ENCODE assay signal across 13 cellular contexts in the genomic region with DNA sequence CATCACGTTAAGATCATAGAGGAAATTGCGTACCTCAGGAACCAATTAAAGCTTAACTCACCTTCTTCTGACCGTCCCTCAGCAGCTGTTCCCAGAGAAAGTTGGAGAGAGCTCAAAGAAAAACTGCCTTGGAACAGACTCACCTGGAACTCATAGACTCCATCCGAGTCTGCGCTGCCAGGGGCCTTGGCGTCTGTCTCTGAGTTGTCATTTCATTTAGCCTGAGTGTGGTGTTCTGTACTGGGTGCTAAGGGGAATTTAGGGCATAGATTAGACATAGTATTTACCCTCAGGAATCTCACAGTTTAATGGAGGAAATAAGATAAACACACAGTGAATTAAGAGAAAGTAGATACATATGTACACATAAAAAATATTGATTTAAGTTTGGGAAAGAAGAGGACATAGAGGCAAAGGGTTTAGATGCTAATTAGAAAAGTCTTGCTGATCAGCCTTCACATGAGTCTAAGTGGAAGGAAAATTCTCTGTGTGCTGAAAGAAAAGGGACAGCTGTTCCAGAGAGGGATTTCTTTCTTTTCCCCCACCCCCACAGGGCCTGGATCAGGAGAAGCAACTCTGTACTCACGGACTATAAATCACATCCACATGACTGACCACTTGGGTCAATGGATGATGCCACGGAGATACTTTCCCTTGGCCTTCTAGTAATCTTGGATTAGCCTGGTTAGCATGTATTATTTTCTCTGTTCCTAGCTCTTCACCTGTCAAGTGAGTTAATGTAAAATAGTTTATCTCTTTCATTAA.
A peak's percentile ranks its signal among the peaks of the same experiment; 100 is the strongest.
DNase-seq lines count a peak whose midpoint lies in the region; ATAC-seq and TF ChIP-seq lines count a peak whose summit lies in the region.
"Had no signal": no experiment of that assay in that cellular context is flagged by ENCODE, and none has a peak within 500 bp of the region (broad histone marks: within the 10 kb centered on the region; RNA-seq: fewer than 3 reads in every experiment).

No MANE protein-coding gene starts in this region.

- no peak overlapping the region for H3K27ac ChIP-seq in neural progenitor cell

- H3K36me3 ChIP-seq in neural progenitor cell, result no peaks in the 10 kb centered on the region

- no peak overlapping the region for H3K9ac ChIP-seq in neural progenitor cell

- H4K20me1 ChIP-seq in neural progenitor cell (ENCODE audit: low read depth), result no peaks in the 10 kb centered on the region

- peaks cover 12% of the 10 kb centered on the region for H3F3A ChIP-seq in neural progenitor cell (ENCODE audit: low read depth)

- H3K9me3 Mint-ChIP-seq in neural progenitor cell, result peaks cover 16% of the 10 kb centered on the region
- peaks cover 5% of the 10 kb centered on the region for H3K9me3 Mint-ChIP-seq in type B pancreatic cell

- peak overlapping the region; percentile 25 for H3K4me2 ChIP-seq in neural progenitor cell

- ATAC-seq in HG03280 (IDR thresholded peaks at IDR 0.05; ENCODE audit: unreplicated experiment), result no peak
- ATAC-seq: activated CD8-positive, alpha-beta memory T cell treated with anti-CD3 and anti-CD28 coated beads, Interleukin-2, amount 10 ng/mL, durations not matched to agents 7 days and 5 days; left lobe of liver had no signal

- H3K4me1 ChIP-seq in neural progenitor cell, result peaks cover 29% of the 10 kb centered on the region

- no peaks in the 10 kb centered on the region for H3K27me3 ChIP-seq in neural progenitor cell

- no peaks in the 10 kb centered on the region for H3K79me2 ChIP-seq in neural progenitor cell (ENCODE audit: low read depth)

- peaks cover 3% of the 10 kb centered on the region for H3K27me3 Mint-ChIP-seq in neural progenitor cell (ENCODE audit: insufficient read depth, low read depth)
- H3K27me3 Mint-ChIP-seq in type B pancreatic cell, result peaks cover 8% of the 10 kb centered on the region
- H3K27me3 Mint-ChIP-seq: activated CD8-positive, alpha-beta memory T cell treated with anti-CD3 and anti-CD28 coated beads, Interleukin-2, amount 10 ng/mL, durations not matched to agents 7 days and 5 days had no signal

- no peak overlapping the region for H3K4me3 ChIP-seq in fibroblast of villous mesenchyme (ENCODE audit: low read depth, low read length)
- no peak overlapping the region for H3K4me3 ChIP-seq in neural progenitor cell

- H3K9me3 ChIP-seq in neural progenitor cell (ENCODE audit: low read depth), result no peaks in the 10 kb centered on the region

- H2AFZ ChIP-seq in neural progenitor cell (replicated peaks), result no peak overlapping the region

- H3K36me3 Mint-ChIP-seq in neural progenitor cell (peaks cover 6% of the 10 kb centered on the region), type B pancreatic cell (no peaks in the 10 kb centered on the region)
- H3K36me3 Mint-ChIP-seq: activated CD8-positive, alpha-beta memory T cell treated with anti-CD3 and anti-CD28 coated beads, Interleukin-2, amount 10 ng/mL, durations not matched to agents 7 days and 5 days; CD14-positive monocyte had no signal

- peaks cover 46% of the 10 kb centered on the region for H3K4me1 Mint-ChIP-seq in neural progenitor cell
- peaks cover 33% of the 10 kb centered on the region for H3K4me1 Mint-ChIP-seq in type B pancreatic cell (ENCODE audit: unreplicated experiment)
- H3K4me1 Mint-ChIP-seq: activated CD8-positive, alpha-beta memory T cell treated with anti-CD3 and anti-CD28 coated beads, Interleukin-2, amount 10 ng/mL, durations not matched to agents 7 days and 5 days; CD14-positive monocyte had no signal

- TF ChIP-seq CTCF in fibroblast of villous mesenchyme (IDR thresholded peaks at IDR 0.05; ENCODE audit: insufficient read depth, low read depth, low read length) (no peak), neural progenitor cell (IDR thresholded peaks at IDR 0.05) (no peak), type B pancreatic cell (conservative IDR thresholded peaks at IDR 0.05) (no peak)

- DNase-seq in NCI-H82 treated with DMSO at 0.1 percent for 48 hours (lab: John Stamatoyannopoulos, UW; ENCODE audit: unreplicated experiment) (peak; percentile 88), fibroblast of villous mesenchyme (ENCODE audit: low read depth) (peak; percentile 7), neural progenitor cell (ENCODE audit: low spot score) (peak; percentile 60), type B pancreatic cell (ENCODE audit: extremely low spot score, unreplicated experiment) (no peak), DMS79 (lab: John Stamatoyannopoulos, UW) (no peak), GM03348 (ENCODE audit: low spot score) (no peak)
- DNase-seq: activated CD8-positive, alpha-beta memory T cell treated with anti-CD3 and anti-CD28 coated beads, Interleukin-2, amount 10 ng/mL, durations not matched to agents 7 days and 5 days; activated naive CD4-positive, alpha-beta T cell treated with Interleukin-2 at 50 U/mL for 16 hours; EL; NCI-H2107 had no signal

- peak overlapping the region; percentile 6 for H3K4me3 Mint-ChIP-seq in neural progenitor cell
- peak overlapping the region; percentile 40 for H3K4me3 Mint-ChIP-seq in type B pancreatic cell
- H3K4me3 Mint-ChIP-seq: activated CD8-positive, alpha-beta memory T cell treated with anti-CD3 and anti-CD28 coated beads, Interleukin-2, amount 10 ng/mL, durations not matched to agents 7 days and 5 days; CD14-positive monocyte had no signal

- H3K27ac Mint-ChIP-seq in neural progenitor cell (peak overlapping the region; percentile 35), type B pancreatic cell (no peak overlapping the region)
- H3K27ac Mint-ChIP-seq: activated CD8-positive, alpha-beta memory T cell treated with anti-CD3 and anti-CD28 coated beads, Interleukin-2, amount 10 ng/mL, durations not matched to agents 7 days and 5 days; CD14-positive monocyte had no signal

Comparison
In these comparisons a context has a peak if more than half of its experiments do, and no peak if none do; other contexts are left out.
1. DNase-seq: peak in NCI-H82 treated with DMSO at 0.1 percent for 48 hours (single experiment), fibroblast of villous mesenchyme (single experiment) and neural progenitor cell (single experiment); none in type B pancreatic cell (single experiment), DMS79 (single experiment) and GM03348 (single experiment).